In genomic region chr7:31497501-31497900, GRCh38 we compare ENCODE assay signal across 33 cellular contexts. TPM values are rescaled to one million over a fixed set of nuclear protein-coding genes. Genes with fewer than 3 reads are reported as not detected.
"Had no signal": no experiment of that assay in that cellular context is flagged by ENCODE, and none has a peak within 500 bp of the region (broad histone marks: within the 10 kb centered on the region; RNA-seq: fewer than 3 reads in every experiment).

No MANE protein-coding gene starts in this region.

- H3K4me3 ChIP-seq: esophagus muscularis mucosa, left lung, lower lobe of right lung, skin epidermis, thoracic aorta, vagina had no signal

- DNase-seq: activated CD4-positive, alpha-beta T cell treated with anti-CD3 and anti-CD28 coated beads, Interleukin-2, amount 10 ng/mL, durations not matched to agents 7 days and 5 days; activated CD4-positive, CD25-positive, alpha-beta regulatory T cell treated with anti-CD3 and anti-CD28 coated beads, Interleukin-2, amount 50 U/mL, for 72 hours; activated CD8-positive, alpha-beta T cell treated with anti-CD3 and anti-CD28 coated beads for 36 hours; activated gamma-delta T cell treated with Interleukin-2 at 50 U/mL for 16 hours; activated naive CD4-positive, alpha-beta T cell treated with anti-CD3 and anti-CD28 coated beads, Interleukin-2, amount 50 U/mL, for 16 hours; activated T-cell treated with anti-CD3 and anti-CD28 coated beads, Interleukin-2, amount 50 U/mL, for 4 hours; amniotic stem cell; brain microvascular endothelial cell; central memory CD4-positive, alpha-beta T cell; foreskin melanocyte; glutamatergic neuron; islet precursor cell; left lung; lower lobe of right lung; mesendoderm; posterior cingulate gyrus; stimulated activated CD4-positive, alpha-beta T cell treated with anti-CD3 and anti-CD28 coated beads, Interleukin-4, amount 100 ng/mL, for 24 hours; T-helper 9 cell; trophoblast cell; WERI-Rb-1 had no signal

- ATAC-seq: activated CD8-positive, alpha-beta T cell treated with anti-CD3 and anti-CD28 coated beads for 36 hours; activated T-cell treated with anti-CD3 and anti-CD28 coated beads, Interleukin-2, amount 50 U/mL, for 4 hours; activated T-helper 17 cell treated with anti-CD3 and anti-CD28 coated beads, Interleukin-2, amount 50 U/mL, for 72 hours; left lung; lower lobe of right lung; natural killer cell treated with Interleukin-12 subunit alpha and Interleukin-12 subunit beta and Interleukin-15 and Interleukin-18, amount 100 ng/mL, for 72 hours; sciatic nerve; stimulated activated effector memory CD8-positive, alpha-beta T cell treated with anti-CD3 and anti-CD28 coated beads, Interleukin-12 subunit alpha, Interleukin-12 subunit beta, amount 100 ng/mL, for 72 hours had no signal

- H3K27me3 ChIP-seq: brain microvascular endothelial cell, esophagus muscularis mucosa, left lung, vagina had no signal

- H3K36me3 ChIP-seq: brain microvascular endothelial cell, esophagus muscularis mucosa, left lung, lower lobe of right lung, thoracic aorta, vagina, WERI-Rb-1 had no signal

- H3K4me1 ChIP-seq: esophagus muscularis mucosa, left lung, lower lobe of right lung, vagina had no signal

- H3K9me3 ChIP-seq: esophagus muscularis mucosa, left lung, lower lobe of right lung, thoracic aorta, vagina had no signal

- H3K27ac ChIP-seq: brain microvascular endothelial cell, esophagus muscularis mucosa, left lung, lower lobe of right lung, skin epidermis, thoracic aorta, vagina, WERI-Rb-1 had no signal

RNA-seq across cellular contexts. Expression of gene ITPRID1, which starts 16.4 kb away (rescaled TPM):
- total RNA-seq: activated CD4-positive, alpha-beta T cell treated with anti-CD3 and anti-CD28 coated beads, Interleukin-2, amount 10 ng/mL, durations not matched to agents 7 days and 5 days; activated CD8-positive, alpha-beta T cell treated with anti-CD3 and anti-CD28 coated beads for 36 hours; activated T-cell treated with anti-CD3 and anti-CD28 coated beads, Interleukin-2, amount 50 U/mL, for 4 hours; activated T-helper 17 cell treated with anti-CD3 and anti-CD28 coated beads, Interleukin-2, amount 50 U/mL, for 72 hours; astrocyte; endothelial cell of umbilical vein; esophagus muscularis mucosa; myocyte; natural killer cell treated with Interleukin-12 subunit alpha and Interleukin-12 subunit beta and Interleukin-15 and Interleukin-18, amount 100 ng/mL, for 72 hours; osteoblast; sciatic nerve; subcutaneous adipose tissue; thoracic aorta; vagina had no signal
- polyA plus RNA-seq: endothelial cell of umbilical vein had no signal
